Comparison of ENCODE assay signal across 19 cellular contexts in genomic region chr12:101039848-101040531, GRCh38.
"Had no signal": no experiment of that assay in that cellular context is flagged by ENCODE, and none has a peak within 500 bp of the region (broad histone marks: within the 10 kb centered on the region; RNA-seq: fewer than 3 reads in every experiment).

No MANE protein-coding gene starts in this region.

- H3K27ac ChIP-seq: ascending aorta, ovary, sigmoid colon, spleen, VCaP had no signal

- H3K36me3 ChIP-seq: ascending aorta, ovary, sigmoid colon, spleen had no signal

- H3K27me3 Mint-ChIP-seq: activated naive CD4-positive, alpha-beta T cell treated with anti-CD3 and anti-CD28 coated beads, Interleukin-2, amount 50 U/mL, for 24 hours; naive thymus-derived CD8-positive, alpha-beta T cell; T-helper 17 cell had no signal

- H3K9me3 Mint-ChIP-seq: activated naive CD4-positive, alpha-beta T cell treated with anti-CD3 and anti-CD28 coated beads, Interleukin-2, amount 50 U/mL, for 24 hours had no signal

- DNase-seq: activated CD4-positive, alpha-beta T cell treated with anti-CD3 and anti-CD28 coated beads, Interleukin-2, amount 50 U/mL, for 1 hour; activated CD4-positive, CD25-positive, alpha-beta regulatory T cell treated with anti-CD3 and anti-CD28 coated beads, Interleukin-2, amount 50 U/mL, for 72 hours; activated CD8-positive, alpha-beta memory T cell treated with anti-CD3 and anti-CD28 coated beads for 24 hours; activated CD8-positive, alpha-beta memory T cell treated with anti-CD3 and anti-CD28 coated beads, Interleukin-2, amount 50 U/mL, for 48 hours; activated gamma-delta T cell; effector CD8-positive, alpha-beta T cell; foreskin melanocyte; glutamatergic neuron; kidney; mesendoderm; naive thymus-derived CD8-positive, alpha-beta T cell; ovary; sigmoid colon; spleen; stimulated activated naive CD4-positive, alpha-beta T cell; T-helper 17 cell had no signal

- H3K4me3 ChIP-seq: ascending aorta, ovary, sigmoid colon, spleen had no signal

- H3K27ac Mint-ChIP-seq: activated naive CD4-positive, alpha-beta T cell treated with anti-CD3 and anti-CD28 coated beads, Interleukin-2, amount 50 U/mL, for 24 hours; naive thymus-derived CD8-positive, alpha-beta T cell; T-helper 17 cell had no signal

- H3K4me3 Mint-ChIP-seq: activated naive CD4-positive, alpha-beta T cell treated with anti-CD3 and anti-CD28 coated beads, Interleukin-2, amount 50 U/mL, for 24 hours; naive thymus-derived CD8-positive, alpha-beta T cell; T-helper 17 cell had no signal

- H3K4me1 Mint-ChIP-seq: activated naive CD4-positive, alpha-beta T cell treated with anti-CD3 and anti-CD28 coated beads, Interleukin-2, amount 50 U/mL, for 24 hours; naive thymus-derived CD8-positive, alpha-beta T cell; T-helper 17 cell had no signal

- ATAC-seq: naive thymus-derived CD8-positive, alpha-beta T cell; T-helper 17 cell had no signal

- H3K9me3 ChIP-seq: ascending aorta, ovary, sigmoid colon, spleen had no signal

- H3K4me1 ChIP-seq: ascending aorta, spleen had no signal

- H3K36me3 Mint-ChIP-seq: activated naive CD4-positive, alpha-beta T cell treated with anti-CD3 and anti-CD28 coated beads, Interleukin-2, amount 50 U/mL, for 24 hours; naive thymus-derived CD8-positive, alpha-beta T cell had no signal

- H3K27me3 ChIP-seq: ascending aorta, ovary, sigmoid colon, spleen had no signal
